23 cellular contexts compared by ENCODE assay signal in genomic region chr7:84291756-84292155, GRCh38.
DNase-seq lines count a peak whose midpoint lies in the region; ATAC-seq, FAIRE-seq and TF ChIP-seq lines count a peak whose summit lies in the region.
"Had no signal": no experiment of that assay in that cellular context is flagged by ENCODE, and none has a peak within 500 bp of the region (broad histone marks: within the 10 kb centered on the region; RNA-seq: fewer than 3 reads in every experiment).

No MANE protein-coding gene starts in this region.

- H3K9ac ChIP-seq in keratinocyte (ENCODE audit: control insufficient read depth, extremely low read depth, insufficient read depth, low read length) = no peak overlapping the region

- no peak overlapping the region for H3K4me2 ChIP-seq in keratinocyte (ENCODE audit: control insufficient read depth, extremely low read depth, insufficient read depth, low read depth, low read length)
- H3K4me2 ChIP-seq: hepatocyte had no signal

- H3K79me2 ChIP-seq in keratinocyte (ENCODE audit: control insufficient read depth, insufficient read depth, low read length) = no peaks in the 10 kb centered on the region
- H3K79me2 ChIP-seq: hepatocyte had no signal

- no peaks in the 10 kb centered on the region for H3K4me1 ChIP-seq in keratinocyte (ENCODE audit: control insufficient read depth, extremely low read depth, insufficient read depth, low read length)
- H3K4me1 ChIP-seq: breast epithelium, stomach had no signal

- no peak for TF ChIP-seq CTCF in keratinocyte (optimal IDR thresholded peaks at IDR 0.05 in 1 of 3, IDR thresholded peaks at IDR 0.05 in 1 of 3, conservative IDR thresholded peaks at IDR 0.05 in 1 of 3; ENCODE audit: extremely low read depth in 1 of 3, insufficient read depth in 2 of 3, low read length in 3 of 3)

- peak; percentile 32 for FAIRE-seq in keratinocyte (lab: Jason Lieb, UNC)
- FAIRE-seq: small intestine had no signal

- DNase-seq in DMS 273 (lab: John Stamatoyannopoulos, UW; ENCODE audit: unreplicated experiment) = peak; percentile 42
- DNase-seq in NCI-H1417 (lab: John Stamatoyannopoulos, UW) = peak; percentile 54 to 96 (median 84)
- peak; percentile 76 for DNase-seq in NCI-H2227 treated with DMSO at 0.1 percent for 48 hours (lab: John Stamatoyannopoulos, UW)
- no peak for DNase-seq in keratinocyte (ENCODE audit: low read depth, low spot score)
- DNase-seq in T-helper 2 cell = no peak
- DNase-seq in NCI-H510A (lab: John Stamatoyannopoulos, UW) = no peak
- no peak for DNase-seq in SKM-1 (lab: John Stamatoyannopoulos, UW; ENCODE audit: unreplicated experiment)
- DNase-seq: ACHN; activated CD4-positive, alpha-beta T cell treated with anti-CD3 and anti-CD28 coated beads, Interleukin-2, amount 10 ng/mL, durations not matched to agents 7 days and 5 days; activated CD8-positive, alpha-beta memory T cell treated with anti-CD3 and anti-CD28 coated beads, Interleukin-2, amount 50 U/mL, for 4 hours; activated effector memory CD4-positive, alpha-beta T cell treated with anti-CD3 and anti-CD28 coated beads, Interleukin-2, amount 50 U/mL, for 16 hours; DMS153; islet precursor cell; mesenchymal stem cell; NCI-H226; Right ventricle myocardium superior; small intestine; stimulated activated CD4-positive, alpha-beta T cell treated with anti-CD3 and anti-CD28 coated beads, Interleukin-4, amount 100 ng/mL, for 24 hours; stomach; T-cell had no signal

- no peak for ATAC-seq in HG02623 (IDR thresholded peaks at IDR 0.05; ENCODE audit: unreplicated experiment)
- ATAC-seq: T-cell had no signal

- no peaks in the 10 kb centered on the region for H3K36me3 ChIP-seq in keratinocyte (ENCODE audit: control insufficient read depth in 2 of 2, extremely low read depth in 1 of 2, insufficient read depth in 2 of 2, low read length in 2 of 2)
- H3K36me3 ChIP-seq: breast epithelium, stomach had no signal

- no peak overlapping the region for H3K27ac ChIP-seq in keratinocyte (ENCODE audit: control insufficient read depth, insufficient read depth, low read length)
- H3K27ac ChIP-seq: breast epithelium, hepatocyte, stomach had no signal

- H4K20me1 ChIP-seq in keratinocyte (ENCODE audit: control insufficient read depth, extremely low read depth, insufficient read depth, low read length) = no peaks in the 10 kb centered on the region

- H3K27me3 ChIP-seq in keratinocyte (ENCODE audit: control insufficient read depth, extremely low read depth, insufficient read depth, low read length) = no peaks in the 10 kb centered on the region
- H3K27me3 ChIP-seq: breast epithelium, hepatocyte, stomach had no signal

- dilution Hi-C loops in keratinocyte (cut with MboI; ENCODE audit: extremely low pct_ligation_motif_present, low sequenced_read_pairs) = no loop called here

- no peak overlapping the region for H3K4me3 ChIP-seq in keratinocyte (ENCODE audit: control insufficient read depth in 2 of 3, extremely low read depth in 1 of 3, insufficient read depth in 2 of 3, low read depth in 1 of 3, low read length in 3 of 3)
- H3K4me3 ChIP-seq: breast epithelium, hepatocyte, stomach had no signal

- no peaks in the 10 kb centered on the region for H3K9me3 ChIP-seq in keratinocyte (ENCODE audit: control insufficient read depth, low read depth, low read length)
- H3K9me3 ChIP-seq: breast epithelium, stomach had no signal

- H2AFZ ChIP-seq in keratinocyte (ENCODE audit: control insufficient read depth, low read length) = peak overlapping the region; percentile 30
- H2AFZ ChIP-seq: hepatocyte had no signal

- H3K9me1 ChIP-seq in keratinocyte (ENCODE audit: control insufficient read depth, extremely low read depth, insufficient read depth, low read length) = no peaks in the 10 kb centered on the region

Comparison
In these comparisons a context has a peak if more than half of its experiments do, and no peak if none do; other contexts are left out.
1. DNase-seq: peak in DMS 273 (single experiment), NCI-H1417 (3 of 3) and NCI-H2227 treated with DMSO at 0.1 percent for 48 hours (single experiment); none in keratinocyte (single experiment), T-helper 2 cell (0 of 5), NCI-H510A (single experiment) and SKM-1 (single experiment).